Comparison of ENCODE assay signal across 28 cellular contexts in genomic region chr4:176186067-176186466, GRCh38. TPM values are rescaled to one million over a fixed set of nuclear protein-coding genes. Genes with fewer than 3 reads are reported as not detected.
DNase-seq lines count a peak whose midpoint lies in the region; ATAC-seq, FAIRE-seq and TF ChIP-seq lines count a peak whose summit lies in the region.
"Had no signal": no experiment of that assay in that cellular context is flagged by ENCODE, and none has a peak within 500 bp of the region (broad histone marks: within the 10 kb centered on the region; RNA-seq: fewer than 3 reads in every experiment).

No MANE protein-coding gene starts in this region.

- WGBS in H1 (ENCODE audit: extremely low coverage in 1 of 2, insufficient coverage in 1 of 2, insufficient read length in 1 of 2, insufficient replicate concordance in 2 of 2, low coverage in 1 of 2, low lambda C conversion rate in 2 of 2, missing lambda C conversion rate in 1 of 2), 2 experiments, result 14% methylated on average over 2 of the region's 2 CpGs; no CpG with 5 or more reads in 1 of the 2 experiments

- no peak overlapping the region for H3K56ac ChIP-seq in H1 (replicated peaks; ENCODE audit: insufficient read length, low read depth, low read length)

- CTCF ChIA-PET in H1 (lab: Charles Lee; ENCODE audit: partially characterized antibody), result no interaction called here

- H3K36me3 Mint-ChIP-seq in stimulated activated memory B cell treated with anti-CD40 and anti-IgM and Interleukin-4, amounts not matched to agents 10 μg/mL and 1 μg/mL and 100 μg/mL, for 72 hours, result no peaks in the 10 kb centered on the region
- H3K36me3 Mint-ChIP-seq: naive thymus-derived CD4-positive, alpha-beta T cell had no signal

- H3K36me3 ChIP-seq in H1 (ENCODE audit: control insufficient read depth in 2 of 4, insufficient read depth in 4 of 4, low read length in 3 of 4) (no peaks in the 10 kb centered on the region), skeletal muscle tissue (ENCODE audit: control insufficient read depth in 3 of 3, insufficient read depth in 3 of 3, low read length in 3 of 3) (no peaks in the 10 kb centered on the region), WERI-Rb-1 (no peaks in the 10 kb centered on the region)
- H3K36me3 ChIP-seq: esophagus muscularis mucosa, HAP-1, right atrium auricular region had no signal

- H3K79me2 ChIP-seq in H1 (ENCODE audit: control insufficient read depth in 1 of 2, insufficient read depth in 2 of 2, low read length in 2 of 2), result no peaks in the 10 kb centered on the region

- H4K91ac ChIP-seq in H1 (replicated peaks; ENCODE audit: insufficient read length, low read length), result no peak overlapping the region

- peaks cover 2 to 12% (median 7%) of the 10 kb centered on the region in 4 experiments; a peak in 4 of 7 replicates for H3K4me1 ChIP-seq in H1 (replicated peaks in 1 of 4; ENCODE audit: control insufficient read depth in 3 of 4, insufficient read depth in 4 of 4, low read length in 3 of 4)
- peaks cover 16 to 23% (median 20%) of the 10 kb centered on the region in 3 donors for H3K4me1 ChIP-seq in skeletal muscle tissue (ENCODE audit: control insufficient read depth in 3 of 3, insufficient read depth in 3 of 3, low read length in 3 of 3)
- H3K4me1 ChIP-seq: right atrium auricular region had no signal

- ATAC-seq in GM21390 (IDR thresholded peaks at IDR 0.05; ENCODE audit: unreplicated experiment), result peak; percentile 50
- ATAC-seq in HG03432 (IDR thresholded peaks at IDR 0.05; ENCODE audit: unreplicated experiment), result peak; percentile 63
- ATAC-seq in stimulated activated memory B cell treated with anti-CD40 and anti-IgM and Interleukin-4, amounts not matched to agents 10 μg/mL and 1 μg/mL and 100 μg/mL, for 72 hours, result no peak
- ATAC-seq: left colon; naive thymus-derived CD4-positive, alpha-beta T cell had no signal

- peak; percentile 48 for FAIRE-seq in H1 (lab: Jason Lieb, UNC)
- FAIRE-seq: D721Med, GM18507 had no signal

- no peaks in the 10 kb centered on the region for H3K23me2 ChIP-seq in H1 (ENCODE audit: low read depth, low read length)

- no peak overlapping the region for H2BK12ac ChIP-seq in H1 (ENCODE audit: low read depth, low read length)

- H3K27me3 ChIP-seq in H1 (replicated peaks in 1 of 4; ENCODE audit: control insufficient read depth in 3 of 4, extremely low read depth in 1 of 4, insufficient read depth in 3 of 4, low read length in 3 of 4) (no peaks in the 10 kb centered on the region), skeletal muscle tissue (ENCODE audit: control insufficient read depth in 3 of 3, insufficient read depth in 3 of 3, low read length in 3 of 3) (no peaks in the 10 kb centered on the region), WERI-Rb-1 (ENCODE audit: insufficient read depth, low read depth, severe bottlenecking) (no peaks in the 10 kb centered on the region)
- H3K27me3 ChIP-seq: esophagus muscularis mucosa, right atrium auricular region had no signal

- H3K4me2 ChIP-seq in H1 (ENCODE audit: insufficient read depth in 1 of 2, low read depth in 2 of 2, low read length in 2 of 2), result peak overlapping the region; percentile 28 to 44

- H3K14ac ChIP-seq in H1 (ENCODE audit: insufficient read length), result no peak overlapping the region

- no peaks in the 10 kb centered on the region for H3K9me3 Mint-ChIP-seq in stimulated activated memory B cell treated with anti-CD40 and anti-IgM and Interleukin-4, amounts not matched to agents 10 μg/mL and 1 μg/mL and 100 μg/mL, for 72 hours
- H3K9me3 Mint-ChIP-seq: activated B cell treated with CpG ODN at 0.5 μM for 24 hours; naive thymus-derived CD4-positive, alpha-beta T cell had no signal

- H3K27ac Mint-ChIP-seq in stimulated activated memory B cell treated with anti-CD40 and anti-IgM and Interleukin-4, amounts not matched to agents 10 μg/mL and 1 μg/mL and 100 μg/mL, for 72 hours, result no peak overlapping the region
- H3K27ac Mint-ChIP-seq: activated B cell treated with CpG ODN at 0.5 μM for 24 hours; naive thymus-derived CD4-positive, alpha-beta T cell had no signal

- no peak overlapping the region for H2BK5ac ChIP-seq in H1 (ENCODE audit: low read depth, low read length)

- no peak overlapping the region for H3K18ac ChIP-seq in H1 (ENCODE audit: extremely low read depth, low read length)

- 0 out of 2 replicates have a peak overlapping the region, but pooled peaks have one; percentile 55 for H2AFZ ChIP-seq in H1 (ENCODE audit: low read length)

- POLR2A ChIA-PET in H1 (lab: Charles Lee; ENCODE audit: partially characterized antibody), result no interaction called here

- no peak overlapping the region for H3K4me3 Mint-ChIP-seq in stimulated activated memory B cell treated with anti-CD40 and anti-IgM and Interleukin-4, amounts not matched to agents 10 μg/mL and 1 μg/mL and 100 μg/mL, for 72 hours
- H3K4me3 Mint-ChIP-seq: activated B cell treated with CpG ODN at 0.5 μM for 24 hours; naive thymus-derived CD4-positive, alpha-beta T cell had no signal

- TF ChIP-seq CTCF in H1 (IDR thresholded peaks at IDR 0.05; ENCODE audit: control extremely low read depth in 1 of 3, insufficient read depth in 1 of 3, low read depth in 1 of 3, low read length in 3 of 3) (no peak), WERI-Rb-1 (IDR thresholded peaks at IDR 0.05; ENCODE audit: low read depth, low read length) (no peak)

- no peak overlapping the region for H2BK20ac ChIP-seq in H1 (ENCODE audit: low read length)

- H2BK15ac ChIP-seq in H1 (ENCODE audit: low read length), result no peak overlapping the region

- peaks cover 17% of the 10 kb centered on the region for H3K27me3 Mint-ChIP-seq in stimulated activated memory B cell treated with anti-CD40 and anti-IgM and Interleukin-4, amounts not matched to agents 10 μg/mL and 1 μg/mL and 100 μg/mL, for 72 hours

- no peak for TF ChIP-seq RAD21 in H1 (IDR thresholded peaks at IDR 0.05 in 1 of 2, conservative IDR thresholded peaks at IDR 0.05 in 1 of 2; ENCODE audit: low read depth in 2 of 2, low read length in 2 of 2)

- no peak overlapping the region for H4K8ac ChIP-seq in H1 (ENCODE audit: extremely low read depth, insufficient read depth, low read length)

- no peaks in the 10 kb centered on the region for H4K20me1 ChIP-seq in H1 (replicated peaks in 1 of 2; ENCODE audit: control insufficient read depth in 1 of 2, insufficient read depth in 2 of 2, low read length in 2 of 2)

- no peak overlapping the region for H3K23ac ChIP-seq in H1 (ENCODE audit: insufficient read length)

- H3K4me3 ChIP-seq in H1 (ENCODE audit: extremely low read depth in 1 of 4, insufficient read depth in 2 of 4, low read depth in 3 of 4, low read length in 4 of 4) (peak overlapping the region in 2 of 4 experiments; percentile 12 to 30; a peak in 1 of 8 replicates), skeletal muscle tissue (ENCODE audit: low read length in 3 of 3) (no peak overlapping the region), WERI-Rb-1 (ENCODE audit: low read depth, low read length) (no peak overlapping the region)
- H3K4me3 ChIP-seq: esophagus muscularis mucosa, HAP-1, right atrium auricular region, SK-N-MC had no signal

- H2BK120ac ChIP-seq in H1 (replicated peaks; ENCODE audit: low read depth, low read length), result no peak overlapping the region

- H4K5ac ChIP-seq in H1 (ENCODE audit: insufficient read length, low read depth, low read length), result peak overlapping the region; percentile 41

- TF ChIP-seq EP300 in H1 (IDR thresholded peaks at IDR 0.05; ENCODE audit: borderline replicate concordance in 1 of 2, low read depth in 2 of 2, low read length in 2 of 2), result no peak

- H3K27ac ChIP-seq in H1 (ENCODE audit: low read depth, low read length) (peak overlapping the region; percentile 60; the same call in 1 of the 2 replicates), skeletal muscle tissue (ENCODE audit: low read depth, low read length) (peak overlapping the region; percentile 92), WERI-Rb-1 (no peak overlapping the region)
- H3K27ac ChIP-seq: C4-2B, esophagus muscularis mucosa, SK-N-MC had no signal

- H3K4me1 Mint-ChIP-seq in stimulated activated memory B cell treated with anti-CD40 and anti-IgM and Interleukin-4, amounts not matched to agents 10 μg/mL and 1 μg/mL and 100 μg/mL, for 72 hours, result no peaks in the 10 kb centered on the region
- H3K4me1 Mint-ChIP-seq: naive thymus-derived CD4-positive, alpha-beta T cell had no signal

- DNase-seq in H1 (ENCODE audit: low read depth in 1 of 2, low spot score in 2 of 2), result no peak
- no peak for DNase-seq in CD1c-positive myeloid dendritic cell (ENCODE audit: extremely low spot score)
- DNase-seq in WERI-Rb-1, result no peak
- DNase-seq: activated B cell treated with CpG ODN at 0.5 μM for 24 hours; activated CD4-positive, alpha-beta T cell treated with anti-CD3 and anti-CD28 coated beads, Interleukin-2, amount 50 U/mL, for 48 hours; activated gamma-delta T cell; activated T-cell treated with anti-CD3 and anti-CD28 coated beads for 4 hours; KG1; left colon; mesendoderm; MV-4-11; naive thymus-derived CD4-positive, alpha-beta T cell; NCI-H2029; NCI-H226; NK-92 treated with Interleukin-12 subunit alpha and Interleukin-12 subunit beta, amount 100 ng/mL, for 24 hours; T-helper 2 cell had no signal

- TF ChIP-seq POLR2A in H1 (IDR thresholded peaks at IDR 0.05; ENCODE audit: control extremely low read depth in 1 of 2, low read depth in 2 of 2, low read length in 2 of 2), result no peak

- H3K9me3 ChIP-seq in H1 (ENCODE audit: insufficient read depth in 2 of 2, low read depth in 1 of 2, low read length in 1 of 2), result no peaks in the 10 kb centered on the region
- no peaks in the 10 kb centered on the region for H3K9me3 ChIP-seq in skeletal muscle tissue (ENCODE audit: control insufficient read depth in 3 of 3, low read length in 3 of 3)
- H3K9me3 ChIP-seq in WERI-Rb-1 (ENCODE audit: severe bottlenecking), result no peaks in the 10 kb centered on the region
- H3K9me3 ChIP-seq: esophagus muscularis mucosa, HAP-1, right atrium auricular region had no signal

- H3K9ac ChIP-seq in H1 (replicated peaks in 1 of 4; ENCODE audit: extremely low read depth in 1 of 4, low read depth in 3 of 4, low read length in 3 of 4), result no peak overlapping the region
- peak overlapping the region in 2 of 3 donors; percentile 18 to 55 for H3K9ac ChIP-seq in skeletal muscle tissue (ENCODE audit: low read depth in 1 of 3, low read length in 3 of 3)

- H2AK5ac ChIP-seq in H1 (ENCODE audit: low read depth, low read length), result no peak overlapping the region

- H3K79me1 ChIP-seq in H1 (ENCODE audit: low read depth, low read length), result no peaks in the 10 kb centered on the region

- no peak overlapping the region for H3K4ac ChIP-seq in H1 (replicated peaks; ENCODE audit: insufficient read length, low read depth, low read length)

TF ChIP-seq in H1, 55 proteins besides CTCF, POLR2A, EP300 and RAD21 (continues in another document):
- TF ChIP-seq CHD1 (IDR thresholded peaks at IDR 0.05; ENCODE audit: low read depth, low read length), result no peak

RNA-seq across cellular contexts. Expression of gene SPATA4, which starts 9.3 kb away (rescaled TPM):
- not detected in 2 replicates for total RNA-seq in H1 (2021; fragmentation: NEBNext Ultra II Directional; extraction: Animal tissue kit (Norgen Biotek cat#: 25700))
- not detected in 2 replicates for polyA plus RNA-seq in H1 (2011; rRNA removed)
- not detected for polyA plus RNA-seq in H1 (2011; cell fraction: cytosol; rRNA removed)
- polyA plus RNA-seq in H1 (2011; cell fraction: nucleus; rRNA removed), result not detected
- not detected in 4 replicates for polyA plus RNA-seq in H1 (2012, experiment 1 of 2)
- not detected for polyA plus RNA-seq in H1 (2012, experiment 2 of 2)
- 0.02 TPM for polyA plus RNA-seq in H1 (2013, experiment 1 of 2)
- polyA plus RNA-seq in H1 (2013, experiment 2 of 2), result 0.06 TPM
- not detected in 2 replicates for polyA minus RNA-seq in H1 (2011; rRNA and poly(A)+ RNA removed)
- not detected for polyA minus RNA-seq in H1 (2011; cell fraction: cytosol; rRNA and poly(A)+ RNA removed)
- not detected for polyA minus RNA-seq in H1 (2011; cell fraction: nucleus; rRNA and poly(A)+ RNA removed)
- 0.52 TPM for total RNA-seq in skeletal muscle tissue
- total RNA-seq: activated B cell treated with CpG ODN at 0.5 μM for 24 hours; left colon; naive thymus-derived CD4-positive, alpha-beta T cell; omental fat pad had no signal
- polyA plus RNA-seq: naive thymus-derived CD4-positive, alpha-beta T cell had no signal

Comparison
In these comparisons a context has a peak if more than half of its experiments do, and no peak if none do; other contexts are left out.
1. H3K9ac ChIP-seq: peak in skeletal muscle tissue (2 of 3); none in H1 (0 of 4).